Comparison of ENCODE assay signal across 8 cellular contexts in the genomic region with DNA sequence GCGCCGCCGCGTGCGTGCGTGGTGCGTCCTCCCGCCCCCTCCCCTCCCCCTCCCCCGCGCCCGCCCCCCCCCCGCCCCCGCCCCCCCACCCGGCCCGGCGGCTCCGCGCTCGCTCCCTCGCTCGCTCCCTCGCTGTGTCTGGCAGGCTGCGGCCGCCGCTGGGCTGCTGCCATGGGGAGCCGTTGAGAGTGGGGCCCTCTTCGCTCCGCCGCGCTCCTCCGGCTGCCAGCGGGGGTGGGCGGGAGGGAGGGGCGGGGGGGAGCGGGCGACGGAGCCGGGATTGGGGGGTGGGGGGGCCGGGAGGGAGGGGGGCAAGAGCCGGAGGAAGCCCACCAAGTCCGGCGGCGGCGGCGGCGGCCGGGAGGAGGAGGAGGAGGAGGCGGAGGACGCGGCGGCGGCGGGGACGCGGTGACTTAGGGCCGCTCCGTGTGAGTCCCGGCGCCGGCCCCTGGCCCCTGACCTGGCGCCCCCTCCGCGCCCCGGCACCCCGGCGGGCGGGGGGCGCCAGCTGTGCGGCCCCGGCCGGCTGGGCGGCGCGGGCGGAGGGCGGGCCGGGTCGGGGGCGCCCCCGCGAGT. TPM values are rescaled to one million over a fixed set of nuclear protein-coding genes. Genes with fewer than 3 reads are reported as not detected.
DNase-seq lines count a peak whose midpoint lies in the region; TF ChIP-seq lines count a peak whose summit lies in the region.

No MANE protein-coding gene starts in this region.

- H3K4me1 Mint-ChIP-seq in MCF 10A (ENCODE audit: insufficient read depth, unreplicated experiment) (peaks cover 32% of the 10 kb centered on the region), nephron progenitor cell (peaks cover 12% of the 10 kb centered on the region), CD14-positive monocyte (peaks cover 13% of the 10 kb centered on the region)
- peaks cover 36% of the 10 kb centered on the region for H3K4me1 Mint-ChIP-seq in activated T-helper 1 cell treated with anti-CD3 and anti-CD28 coated beads, Interleukin-12 subunit alpha, Interleukin-12 subunit beta, Interleukin-2, Interleukin-4 antibody, amounts not matched to agents 30 ng/mL and 10 ng/mL and 1 ng/mL, durations not matched to agents 14 hours and 24 hours and 36 hours (ENCODE audit: low read depth)

- peaks cover 36% of the 10 kb centered on the region for H3K4me1 ChIP-seq in HUES48 (ENCODE audit: control insufficient read depth, insufficient read depth, low read length)

- POLR2A ChIA-PET in MCF 10A (lab: Yijun Ruan, JAX): interaction anchor here (0.6 to 4.5 kb wide), 36 partner anchors 9 to 795 kb away, joined by 3 to 44 read pairs (median 6); a partner anchor contains a TSS

- no peaks in the 10 kb centered on the region for H3K36me3 Mint-ChIP-seq in MCF 10A (ENCODE audit: insufficient read depth, unreplicated experiment)
- H3K36me3 Mint-ChIP-seq in nephron progenitor cell (ENCODE audit: low read depth): no peaks in the 10 kb centered on the region
- peaks cover 2 to 3% of the 10 kb centered on the region in 2 donors for H3K36me3 Mint-ChIP-seq in CD14-positive monocyte
- no peaks in the 10 kb centered on the region for H3K36me3 Mint-ChIP-seq in activated T-helper 1 cell treated with anti-CD3 and anti-CD28 coated beads, Interleukin-12 subunit alpha, Interleukin-12 subunit beta, Interleukin-2, Interleukin-4 antibody, amounts not matched to agents 30 ng/mL and 10 ng/mL and 1 ng/mL, durations not matched to agents 14 hours and 24 hours and 36 hours (ENCODE audit: low read depth)

- peak overlapping the region; percentile 94 for H3K4me3 Mint-ChIP-seq in MCF 10A (ENCODE audit: unreplicated experiment)
- H3K4me3 Mint-ChIP-seq in nephron progenitor cell: peak overlapping the region; percentile 68
- peak overlapping the region in 1 of 2 donors; percentile 41 for H3K4me3 Mint-ChIP-seq in CD14-positive monocyte
- H3K4me3 Mint-ChIP-seq in activated T-helper 1 cell treated with anti-CD3 and anti-CD28 coated beads, Interleukin-12 subunit alpha, Interleukin-12 subunit beta, Interleukin-2, Interleukin-4 antibody, amounts not matched to agents 30 ng/mL and 10 ng/mL and 1 ng/mL, durations not matched to agents 14 hours and 24 hours and 36 hours: no peak overlapping the region

- no TSS peak for BruUV-seq in MCF 10A (replicated peaks; lab: Mats Ljungman, UMichigan)

- H3K9ac ChIP-seq in HUES48 (ENCODE audit: low read depth, low read length): no peak overlapping the region

- H3K27me3 Mint-ChIP-seq in MCF 10A (ENCODE audit: insufficient read depth, unreplicated experiment): peaks cover 13% of the 10 kb centered on the region
- peaks cover 23% of the 10 kb centered on the region for H3K27me3 Mint-ChIP-seq in nephron progenitor cell (ENCODE audit: low read depth, poor library complexity)
- peaks cover 0 to 2% (median 0%) of the 10 kb centered on the region in 3 donors for H3K27me3 Mint-ChIP-seq in CD14-positive monocyte (ENCODE audit: low read depth in 3 of 3)
- H3K27me3 Mint-ChIP-seq in activated T-helper 1 cell treated with anti-CD3 and anti-CD28 coated beads, Interleukin-12 subunit alpha, Interleukin-12 subunit beta, Interleukin-2, Interleukin-4 antibody, amounts not matched to agents 30 ng/mL and 10 ng/mL and 1 ng/mL, durations not matched to agents 14 hours and 24 hours and 36 hours (ENCODE audit: insufficient read depth): peaks cover 30% of the 10 kb centered on the region

- CTCF ChIA-PET in MCF 10A (lab: Yijun Ruan, JAX): interaction anchor here (1.0 to 1.5 kb wide), 3 partner anchors 15 to 297 kb away, joined by 3 to 7 read pairs (median 3); no protein-coding TSS in a partner anchor

- H3K9me3 ChIP-seq in HUES48 (ENCODE audit: control insufficient read depth, insufficient read depth, low read length): no peaks in the 10 kb centered on the region

- intact Hi-C loops in MCF 10A (cut with micrococcal nuclease) (loop anchor here (1.0 to 10.0 kb wide), 8 partner anchors 36 to 704 kb away; a partner anchor contains a TSS), CD14-positive monocyte (cut with micrococcal nuclease) (loop anchor here in 1 of 2 donors (5.0 to 10.0 kb wide), 4 partner anchors 224 to 574 kb away; a partner anchor contains a TSS)
- intact Hi-C loops in activated T-helper 1 cell treated with anti-CD3 and anti-CD28 coated beads, Interleukin-12 subunit alpha, Interleukin-12 subunit beta, Interleukin-2, Interleukin-4 antibody, amounts not matched to agents 30 ng/mL and 10 ng/mL and 1 ng/mL, durations not matched to agents 14 hours and 24 hours and 36 hours (cut with micrococcal nuclease): loop anchor here (1.0 to 10.0 kb wide), 13 partner anchors 27 to 922 kb away; a partner anchor contains a TSS

- H3K27ac Mint-ChIP-seq in MCF 10A (ENCODE audit: low read depth, unreplicated experiment): peak overlapping the region; percentile 87
- no peak overlapping the region for H3K27ac Mint-ChIP-seq in nephron progenitor cell
- H3K27ac Mint-ChIP-seq in CD14-positive monocyte: peak overlapping the region in 1 of 7 donors; percentile 30
- H3K27ac Mint-ChIP-seq in activated T-helper 1 cell treated with anti-CD3 and anti-CD28 coated beads, Interleukin-12 subunit alpha, Interleukin-12 subunit beta, Interleukin-2, Interleukin-4 antibody, amounts not matched to agents 30 ng/mL and 10 ng/mL and 1 ng/mL, durations not matched to agents 14 hours and 24 hours and 36 hours: no peak overlapping the region

- H3K9me3 Mint-ChIP-seq in MCF 10A (ENCODE audit: unreplicated experiment): no peaks in the 10 kb centered on the region
- H3K9me3 Mint-ChIP-seq in nephron progenitor cell: no peaks in the 10 kb centered on the region
- H3K9me3 Mint-ChIP-seq in CD14-positive monocyte: no peaks in the 10 kb centered on the region
- no peaks in the 10 kb centered on the region for H3K9me3 Mint-ChIP-seq in activated T-helper 1 cell treated with anti-CD3 and anti-CD28 coated beads, Interleukin-12 subunit alpha, Interleukin-12 subunit beta, Interleukin-2, Interleukin-4 antibody, amounts not matched to agents 30 ng/mL and 10 ng/mL and 1 ng/mL, durations not matched to agents 14 hours and 24 hours and 36 hours

- H3K27ac ChIP-seq in HUES48 (ENCODE audit: low read depth, low read length): no peak overlapping the region

- peaks cover 1% of the 10 kb centered on the region for H3K36me3 ChIP-seq in HUES48 (ENCODE audit: control insufficient read depth, insufficient read depth, low read length)

- H3K27me3 ChIP-seq in HUES48 (ENCODE audit: control insufficient read depth, insufficient read depth, low read length): peaks cover 21% of the 10 kb centered on the region

- H3K4me3 ChIP-seq in HUES48 (ENCODE audit: low read depth, low read length): peak overlapping the region; percentile 74; the same call in 1 of the 2 replicates

- TF ChIP-seq CTCF in MCF 10A (IDR thresholded peaks at IDR 0.05; ENCODE audit: unreplicated experiment) (no peak), nephron progenitor cell (IDR thresholded peaks at IDR 0.05) (no peak), CD14-positive monocyte (IDR thresholded peaks at IDR 0.05) (no peak)

- DNase-seq in CD1c-positive myeloid dendritic cell (ENCODE audit: extremely low spot score) (peak; percentile 42), MCF 10A (ENCODE audit: unreplicated experiment) (peak; percentile 32), nephron progenitor cell (peak; percentile 70), CD14-positive monocyte (ENCODE audit: low spot score) (no peak), NCI-H1436 treated with DMSO at 0.1 percent for 48 hours (lab: John Stamatoyannopoulos, UW) (no peak), middle frontal gyrus (ENCODE audit: extremely low spot score, low spot score) (no peak)
- no peak for DNase-seq in activated T-helper 1 cell treated with anti-CD3 and anti-CD28 coated beads, Interleukin-12 subunit alpha, Interleukin-12 subunit beta, Interleukin-2, Interleukin-4 antibody, amounts not matched to agents 30 ng/mL and 10 ng/mL and 1 ng/mL, durations not matched to agents 14 hours and 24 hours and 36 hours (ENCODE audit: low spot score)

RNA-seq across cellular contexts. Expression of a gene that starts 2.4 kb away (rescaled TPM):
- 16.5 and 18.8 TPM in 2 replicates for total RNA-seq in MCF 10A (2022)
- 1 to 10 TPM; 3.0 to 3.6 TPM for polyA plus RNA-seq in CD14-positive monocyte
- total RNA-seq in activated T-helper 1 cell treated with anti-CD3 and anti-CD28 coated beads, Interleukin-12 subunit alpha, Interleukin-12 subunit beta, Interleukin-2, Interleukin-4 antibody, amounts not matched to agents 30 ng/mL and 10 ng/mL and 1 ng/mL, durations not matched to agents 14 hours and 24 hours and 36 hours: 5.3 and 5.7 TPM in 2 replicates

Comparison
In these comparisons a context has a peak if more than half of its experiments do, and no peak if none do; other contexts are left out.
1. DNase-seq: peak in CD1c-positive myeloid dendritic cell (single experiment), MCF 10A (single experiment) and nephron progenitor cell (single experiment); none in CD14-positive monocyte (single experiment), activated T-helper 1 cell treated with anti-CD3 and anti-CD28 coated beads, Interleukin-12 subunit alpha, Interleukin-12 subunit beta, Interleukin-2, Interleukin-4 antibody, amounts not matched to agents 30 ng/mL and 10 ng/mL and 1 ng/mL, durations not matched to agents 14 hours and 24 hours and 36 hours (single experiment), NCI-H1436 treated with DMSO at 0.1 percent for 48 hours (single experiment) and middle frontal gyrus (single experiment).